Comparison of ENCODE assay signal across 1 cellular context in the genomic region with DNA sequence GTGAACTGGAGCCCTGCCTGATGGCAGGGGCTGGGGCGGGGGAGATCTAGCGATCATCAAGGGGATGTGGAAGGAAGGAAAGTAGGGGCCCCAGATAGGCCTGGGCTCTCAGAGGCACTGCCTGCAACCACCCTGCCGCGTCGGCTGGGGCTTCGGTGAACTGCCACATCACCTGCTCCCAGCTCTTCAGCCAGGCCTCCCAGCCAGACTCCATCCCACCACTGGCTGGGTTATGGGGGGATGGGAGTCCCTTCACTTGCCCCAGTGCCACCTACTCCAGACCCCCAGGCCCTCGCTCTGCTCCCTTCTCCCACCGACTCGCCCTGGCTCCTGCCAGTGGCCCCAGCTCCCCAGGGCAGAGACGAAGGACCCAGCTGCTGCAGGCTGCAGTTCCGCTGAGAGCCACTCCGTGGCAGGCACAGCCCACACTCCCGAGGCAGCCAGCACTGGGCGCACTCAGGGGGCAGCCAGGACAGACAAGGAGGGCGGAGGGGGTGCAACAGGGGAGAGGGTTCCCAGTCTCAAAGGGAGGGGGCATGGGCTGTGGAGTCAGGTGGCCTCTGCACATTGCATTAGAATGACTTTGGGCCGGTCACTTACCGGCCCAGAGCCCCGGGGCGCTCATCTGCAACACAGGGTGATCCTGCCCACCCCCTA.
A peak's percentile ranks its signal among the peaks of the same experiment; 100 is the strongest.
TF ChIP-seq lines count a peak whose summit lies in the region.

No MANE protein-coding gene starts in this region.

TF ChIP-seq in GM12878, 131 proteins besides CTCF, POLR2A, EP300 and RAD21 (continued from another document):
- TF ChIP-seq TCF12 (IDR thresholded peaks at IDR 0.05; ENCODE audit: low read depth, low read length) = 0 out of 2 replicates have a peak, but pooled peaks have one; percentile 15
- TF ChIP-seq, protein P1, sequence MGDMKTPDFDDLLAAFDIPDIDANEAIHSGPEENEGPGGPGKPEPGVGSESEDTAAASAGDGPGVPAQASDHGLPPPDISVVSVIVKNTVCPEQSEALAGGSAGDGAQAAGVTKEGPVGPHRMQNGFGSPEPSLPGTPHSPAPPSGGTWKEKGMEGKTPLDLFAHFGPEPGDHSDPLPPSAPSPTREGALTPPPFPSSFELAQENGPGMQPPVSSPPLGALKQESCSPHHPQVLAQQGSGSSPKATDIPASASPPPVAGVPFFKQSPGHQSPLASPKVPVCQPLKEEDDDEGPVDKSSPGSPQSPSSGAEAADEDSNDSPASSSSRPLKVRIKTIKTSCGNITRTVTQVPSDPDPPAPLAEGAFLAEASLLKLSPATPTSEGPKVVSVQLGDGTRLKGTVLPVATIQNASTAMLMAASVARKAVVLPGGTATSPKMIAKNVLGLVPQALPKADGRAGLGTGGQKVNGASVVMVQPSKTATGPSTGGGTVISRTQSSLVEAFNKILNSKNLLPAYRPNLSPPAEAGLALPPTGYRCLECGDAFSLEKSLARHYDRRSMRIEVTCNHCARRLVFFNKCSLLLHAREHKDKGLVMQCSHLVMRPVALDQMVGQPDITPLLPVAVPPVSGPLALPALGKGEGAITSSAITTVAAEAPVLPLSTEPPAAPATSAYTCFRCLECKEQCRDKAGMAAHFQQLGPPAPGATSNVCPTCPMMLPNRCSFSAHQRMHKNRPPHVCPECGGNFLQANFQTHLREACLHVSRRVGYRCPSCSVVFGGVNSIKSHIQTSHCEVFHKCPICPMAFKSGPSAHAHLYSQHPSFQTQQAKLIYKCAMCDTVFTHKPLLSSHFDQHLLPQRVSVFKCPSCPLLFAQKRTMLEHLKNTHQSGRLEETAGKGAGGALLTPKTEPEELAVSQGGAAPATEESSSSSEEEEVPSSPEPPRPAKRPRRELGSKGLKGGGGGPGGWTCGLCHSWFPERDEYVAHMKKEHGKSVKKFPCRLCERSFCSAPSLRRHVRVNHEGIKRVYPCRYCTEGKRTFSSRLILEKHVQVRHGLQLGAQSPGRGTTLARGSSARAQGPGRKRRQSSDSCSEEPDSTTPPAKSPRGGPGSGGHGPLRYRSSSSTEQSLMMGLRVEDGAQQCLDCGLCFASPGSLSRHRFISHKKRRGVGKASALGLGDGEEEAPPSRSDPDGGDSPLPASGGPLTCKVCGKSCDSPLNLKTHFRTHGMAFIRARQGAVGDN (IDR thresholded peaks at IDR 0.05) = no peak
- TF ChIP-seq, protein P2, sequence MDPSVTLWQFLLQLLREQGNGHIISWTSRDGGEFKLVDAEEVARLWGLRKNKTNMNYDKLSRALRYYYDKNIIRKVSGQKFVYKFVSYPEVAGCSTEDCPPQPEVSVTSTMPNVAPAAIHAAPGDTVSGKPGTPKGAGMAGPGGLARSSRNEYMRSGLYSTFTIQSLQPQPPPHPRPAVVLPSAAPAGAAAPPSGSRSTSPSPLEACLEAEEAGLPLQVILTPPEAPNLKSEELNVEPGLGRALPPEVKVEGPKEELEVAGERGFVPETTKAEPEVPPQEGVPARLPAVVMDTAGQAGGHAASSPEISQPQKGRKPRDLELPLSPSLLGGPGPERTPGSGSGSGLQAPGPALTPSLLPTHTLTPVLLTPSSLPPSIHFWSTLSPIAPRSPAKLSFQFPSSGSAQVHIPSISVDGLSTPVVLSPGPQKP (IDR thresholded peaks at IDR 0.05; ENCODE audit: low read depth, low read length) = no peak
- TF ChIP-seq EZH2 (IDR thresholded peaks at IDR 0.05; ENCODE audit: borderline replicate concordance, control insufficient read depth, low read depth, low read length) = no peak
- TF ChIP-seq LARP7 (IDR thresholded peaks at IDR 0.05) = no peak
- TF ChIP-seq JUNB (IDR thresholded peaks at IDR 0.05) = no peak
- no peak for TF ChIP-seq NFXL1 (IDR thresholded peaks at IDR 0.05; ENCODE audit: borderline replicate concordance)
- TF ChIP-seq HDAC6 (IDR thresholded peaks at IDR 0.05; ENCODE audit: unreplicated experiment) = no peak
- TF ChIP-seq ATF7 (IDR thresholded peaks at IDR 0.05; ENCODE audit: low read depth) = no peak
- no peak for TF ChIP-seq TCF3 (IDR thresholded peaks at IDR 0.05; ENCODE audit: borderline replicate concordance, insufficient read depth, low read depth, low read length)
- peak; percentile 62; the same call in 1 of the 2 replicates for TF ChIP-seq SMC3 (IDR thresholded peaks at IDR 0.05; ENCODE audit: borderline replicate concordance, low read length)
- no peak for TF ChIP-seq ESRRA (IDR thresholded peaks at IDR 0.05; ENCODE audit: low read length)
- TF ChIP-seq PML (IDR thresholded peaks at IDR 0.05; ENCODE audit: low read length) = no peak
- no peak for TF ChIP-seq NR2C1 (IDR thresholded peaks at IDR 0.05)
- TF ChIP-seq NKRF (conservative IDR thresholded peaks at IDR 0.05) = no peak
- TF ChIP-seq ZBTB40 (IDR thresholded peaks at IDR 0.05; ENCODE audit: borderline replicate concordance) = no peak
- peak; percentile 42; the same call in 1 of the 2 replicates for TF ChIP-seq YY1 (IDR thresholded peaks at IDR 0.05; ENCODE audit: low read depth, low read length)
